8 cellular contexts compared by ENCODE assay signal in genomic region chr5:160312960-160313734, GRCh38. TPM values are rescaled to one million over a fixed set of nuclear protein-coding genes. Genes with fewer than 3 reads are reported as not detected.
DNase-seq lines count a peak whose midpoint lies in the region; ATAC-seq and TF ChIP-seq lines count a peak whose summit lies in the region.

No MANE protein-coding gene starts in this region.

- H2AFZ ChIP-seq in smooth muscle cell (ENCODE audit: low read depth) = peak overlapping the region; percentile 93

- DNase-seq in NCI-H1105 treated with DMSO at 0.1 percent for 48 hours (lab: John Stamatoyannopoulos, UW) (peak; percentile 35), NCI-H1105 (lab: John Stamatoyannopoulos, UW) (no peak), RKO (ENCODE audit: low spot score) (peak; percentile 19), smooth muscle cell (lab: John Stamatoyannopoulos, UW; ENCODE audit: unreplicated experiment) (no peak), erythroblast (lab: John Stamatoyannopoulos, UW) (no peak), left colon (no peak)

- H3K9me3 ChIP-seq in gastroesophageal sphincter = no peaks in the 10 kb centered on the region
- no peaks in the 10 kb centered on the region for H3K9me3 ChIP-seq in smooth muscle cell (replicated peaks; ENCODE audit: low read depth)

- intact Hi-C loops in left colon (cut with DNase I, micrococcal nuclease) = no loop called here

- H3K9ac ChIP-seq in smooth muscle cell (ENCODE audit: low read depth) = peak overlapping the region; percentile 24

- 26% methylated on average over 6 to 8 of the region's 8 CpGs for WGBS in gastroesophageal sphincter (ENCODE audit: low coverage in 1 of 2), 2 donors
- WGBS in smooth muscle cell (ENCODE audit: low lambda C conversion rate) = 31% methylated on average over 8 of the region's 8 CpGs

- H3F3A ChIP-seq in smooth muscle cell (ENCODE audit: low read depth) = no peaks in the 10 kb centered on the region

- TF ChIP-seq CTCF in gastroesophageal sphincter (IDR thresholded peaks at IDR 0.05) = no peak
- no peak for TF ChIP-seq CTCF in smooth muscle cell (IDR thresholded peaks at IDR 0.05; ENCODE audit: borderline replicate concordance, insufficient read depth, poor library complexity, severe bottlenecking)

- TF ChIP-seq POLR2A in gastroesophageal sphincter (IDR thresholded peaks at IDR 0.05) (no peak), erythroblast (IDR thresholded peaks at IDR 0.05; ENCODE audit: low read length) (no peak)

- H3K4me1 ChIP-seq in gastroesophageal sphincter (peaks cover 0 to 19% (median 6%) of the 10 kb centered on the region in 3 donors), smooth muscle cell (ENCODE audit: low read depth) (peaks cover 12% of the 10 kb centered on the region)

- TF ChIP-seq EP300 in gastroesophageal sphincter (IDR thresholded peaks at IDR 0.05) = no peak

- H3K4me3 ChIP-seq in gastroesophageal sphincter (peak overlapping the region; percentile 34 to 69), smooth muscle cell (peak overlapping the region; percentile 90)

- ATAC-seq in gastroesophageal sphincter (no peak), HG02852 (IDR thresholded peaks at IDR 0.05; ENCODE audit: unreplicated experiment) (no peak), left colon (no peak)

- H3K36me3 ChIP-seq in gastroesophageal sphincter (no peaks in the 10 kb centered on the region), smooth muscle cell (ENCODE audit: low read depth) (no peaks in the 10 kb centered on the region)

- peaks cover 9% of the 10 kb centered on the region for H4K20me1 ChIP-seq in smooth muscle cell (ENCODE audit: low read depth)

- no peaks in the 10 kb centered on the region for H3K79me2 ChIP-seq in smooth muscle cell (ENCODE audit: low read depth)

- H3K27ac ChIP-seq in gastroesophageal sphincter (peak overlapping the region in 1 of 4 donors; percentile 64), smooth muscle cell (ENCODE audit: low read depth) (no peak overlapping the region)

- H3K27me3 ChIP-seq in gastroesophageal sphincter (peaks cover 24% of the 10 kb centered on the region), smooth muscle cell (ENCODE audit: low read depth) (no peaks in the 10 kb centered on the region)

- peak overlapping the region; percentile 99 for H3K4me2 ChIP-seq in smooth muscle cell

RNA-seq across cellular contexts. Expression of gene CCNJL, which starts 0.8 kb away (rescaled TPM):
- total RNA-seq in gastroesophageal sphincter (1 to 10 TPM in 1 of 4 donors, under 1 TPM in 3; 0.35 to 1.9 (median 0.65) TPM), smooth muscle cell (3.2 and 3.4 TPM in 2 replicates), left colon (10 to 100 TPM; 19.0 to 27.7 TPM)
- 6.2 and 7.3 TPM in 2 replicates for polyA plus RNA-seq in smooth muscle cell

RNA-seq across cellular contexts. Expression of gene C1QTNF2, which starts 57.3 kb away (rescaled TPM):
- 1 to 10 TPM; 1.5 to 6.9 (median 3.2) TPM for total RNA-seq in gastroesophageal sphincter
- 0.63 and 0.85 TPM in 2 replicates for total RNA-seq in smooth muscle cell
- polyA plus RNA-seq in smooth muscle cell = 1.6 and 2.6 TPM in 2 replicates
- under 1 TPM; 0.56 to 0.73 TPM for total RNA-seq in left colon

Comparison
In these comparisons a context has a peak if more than half of its experiments do, and no peak if none do; other contexts are left out.
1. DNase-seq: peak in NCI-H1105 treated with DMSO at 0.1 percent for 48 hours (single experiment) and RKO (single experiment); none in NCI-H1105 (single experiment), smooth muscle cell (single experiment), erythroblast (0 of 2) and left colon (0 of 2).